In genomic region chr16:788399-789126, GRCh38 we compare ENCODE assay signal across 8 cellular contexts. TPM values are rescaled to one million over a fixed set of nuclear protein-coding genes. Genes with fewer than 3 reads are reported as not detected.
DNase-seq lines count a peak whose midpoint lies in the region; ATAC-seq and TF ChIP-seq lines count a peak whose summit lies in the region.

TSS of gene CHTF18 (plus strand) at chr16:788620. CDS start at chr16:788685, 65 bp downstream.

- H3K9me3 Mint-ChIP-seq in immature natural killer cell = no peaks in the 10 kb centered on the region

- peaks cover 0 to 4% (median 4%) of the 10 kb centered on the region in 3 donors for H3K36me3 Mint-ChIP-seq in immature natural killer cell

- H3F3A ChIP-seq in smooth muscle cell (ENCODE audit: low read depth) = no peaks in the 10 kb centered on the region

- WGBS in smooth muscle cell (ENCODE audit: low lambda C conversion rate) = under 1% methylated on average over 51 of the region's 97 CpGs

- H2AFZ ChIP-seq in smooth muscle cell (ENCODE audit: low read depth) = peak within 1 kb of the TSS; percentile 97

- peaks cover 0 to 8% of the 10 kb centered on the region in 2 donors for H3K4me1 Mint-ChIP-seq in immature natural killer cell

- CTCF ChIA-PET in AG04449 (lab: Yijun Ruan, JAX) = interaction anchor here (0.9 to 7.7 kb wide), 4 partner anchors 76 to 269 kb away, joined by 3 to 210 read pairs (median 4); partner anchors contain the start of gene METRN

- H3K27ac Mint-ChIP-seq in immature natural killer cell = peak within 1 kb of the TSS in 4 of 6 donors; percentile 30 to 62 (median 46)

- no peaks in the 10 kb centered on the region for H3K9me3 ChIP-seq in smooth muscle cell (replicated peaks; ENCODE audit: low read depth)

- no peak for TF ChIP-seq CTCF in AG04449 (IDR thresholded peaks at IDR 0.05; ENCODE audit: insufficient read depth, low read length, missing control alignments)
- TF ChIP-seq CTCF in smooth muscle cell (IDR thresholded peaks at IDR 0.05; ENCODE audit: borderline replicate concordance, insufficient read depth, poor library complexity, severe bottlenecking) = no peak

- no peaks in the 10 kb centered on the region for H3K36me3 ChIP-seq in smooth muscle cell (ENCODE audit: low read depth)

- H3K4me3 ChIP-seq in AG04449 (ENCODE audit: low read depth, low read length) (peak within 1 kb of the TSS; percentile 88), smooth muscle cell (peak within 1 kb of the TSS; percentile 95)

- no peaks in the 10 kb centered on the region for H3K27me3 ChIP-seq in smooth muscle cell (ENCODE audit: low read depth)

- in situ Hi-C loops in GM18951 (cut with MboI; ENCODE audit: low sequenced_read_pairs, unreplicated experiment) = loop anchor here (10.0 kb wide), 1 partner anchor 74 kb away; the partner anchor contains the start of gene METRN

- DNase-seq in AG04449 (ENCODE audit: low read depth, low spot score) (peak; percentile 4), NCI-H2227 treated with DMSO at 0.1 percent for 48 hours (lab: John Stamatoyannopoulos, UW) (peak; percentile 82), caudate nucleus (lab: John Stamatoyannopoulos, UW) (peak; percentile 22 to 95 (median 85)), immature natural killer cell (peak; percentile 92 to 96 (median 94)), smooth muscle cell (lab: John Stamatoyannopoulos, UW; ENCODE audit: unreplicated experiment) (peak; percentile 89)
- peak; percentile 83 to 91 (median 88) for DNase-seq in activated CD4-positive, CD25-positive, alpha-beta regulatory T cell (lab: John Stamatoyannopoulos, UW)

- H3K4me3 Mint-ChIP-seq in immature natural killer cell = peak within 1 kb of the TSS; percentile 67 to 85 (median 83)

- H3K4me1 ChIP-seq in smooth muscle cell (ENCODE audit: low read depth) = peaks cover 12% of the 10 kb centered on the region

- TF ChIP-seq POLR2A in GM18951 (IDR thresholded peaks at IDR 0.05; ENCODE audit: extremely low read depth, insufficient read depth, insufficient read length) = peak; percentile 72

- POLR2A ChIA-PET in AG04449 (lab: Yijun Ruan, JAX) = interaction anchor here (0.7 to 1.3 kb wide), 2 partner anchors 60 to 69 kb away, joined by 3 read pairs; no protein-coding TSS in a partner anchor

- peak within 1 kb of the TSS; percentile 99 for H3K4me2 ChIP-seq in smooth muscle cell

- no peak within 1 kb of the TSS for H3K27ac ChIP-seq in caudate nucleus (ENCODE audit: low read depth, low read length)
- no peak within 1 kb of the TSS for H3K27ac ChIP-seq in smooth muscle cell (ENCODE audit: low read depth)

- peak; percentile 85 for ATAC-seq in HG03175 (IDR thresholded peaks at IDR 0.05; ENCODE audit: unreplicated experiment)

- H3K79me2 ChIP-seq in smooth muscle cell (ENCODE audit: low read depth) = peaks cover 12% of the 10 kb centered on the region

- H3K27me3 Mint-ChIP-seq in immature natural killer cell (ENCODE audit: low read depth in 3 of 3) = peaks cover 0 to 4% (median 0%) of the 10 kb centered on the region in 3 donors

- peaks cover 11% of the 10 kb centered on the region for H4K20me1 ChIP-seq in smooth muscle cell (ENCODE audit: low read depth)

- H3K9ac ChIP-seq in smooth muscle cell (ENCODE audit: low read depth) = peak within 1 kb of the TSS; percentile 85

RNA-seq across cellular contexts. Expression of gene CHTF18, which starts in this region (rescaled TPM):
- polyA plus RNA-seq in immature natural killer cell = 1 to 10 TPM in 2 of 3 donors, not detected in 1; 6.3 to 9.2 TPM
- 11.4 and 27.2 TPM in 2 replicates for total RNA-seq in smooth muscle cell
- polyA plus RNA-seq in smooth muscle cell = 33.2 and 39.8 TPM in 2 replicates

Comparison
In these comparisons a context has a peak if more than half of its experiments do, and no peak if none do; other contexts are left out.
1. DNase-seq: peak in every context shown above with its lines; median percentile 94 in immature natural killer cell; 89 in smooth muscle cell; 88 in activated CD4-positive, CD25-positive, alpha-beta regulatory T cell; 85 in caudate nucleus; 82 in NCI-H2227 treated with DMSO at 0.1 percent for 48 hours; 4 in AG04449.